Comparison of ENCODE assay signal across 21 cellular contexts in genomic region chr14:88490168-88490567, GRCh38.
DNase-seq lines count a peak whose midpoint lies in the region; ATAC-seq, FAIRE-seq and TF ChIP-seq lines count a peak whose summit lies in the region.
"Had no signal": no experiment of that assay in that cellular context is flagged by ENCODE, and none has a peak within 500 bp of the region (broad histone marks: within the 10 kb centered on the region; RNA-seq: fewer than 3 reads in every experiment).

No MANE protein-coding gene starts in this region.

- peaks cover 1% of the 10 kb centered on the region for H3K27me3 Mint-ChIP-seq in endothelial cell (ENCODE audit: unreplicated experiment)
- H3K27me3 Mint-ChIP-seq in WTC11 (ENCODE audit: low read depth) = no peaks in the 10 kb centered on the region
- H3K27me3 Mint-ChIP-seq: B cell had no signal

- intact Hi-C loops in HepG2 (cut with micrococcal nuclease; ENCODE audit: unreplicated experiment) = loop anchor here (5.0 kb wide), 1 partner anchor 543 kb away; no protein-coding TSS in a partner anchor
- intact Hi-C loops in right lobe of liver (cut with DNase I) = loop anchor here in 1 of 2 donors (10.0 kb wide), 1 partner anchor 65 kb away; the partner anchor contains the start of gene PTPN21
- intact Hi-C loops in thyroid gland (cut with DNase I) = loop anchor here (5.0 kb wide), 1 partner anchor 72 kb away; the partner anchor contains the start of gene ZC3H14
- intact Hi-C loops in left cardiac atrium (cut with DNase I) = loop anchor here in 1 of 2 donors (10.0 kb wide), 1 partner anchor 65 kb away; the partner anchor contains the start of gene PTPN21

- H3K9me3 Mint-ChIP-seq in endothelial cell (ENCODE audit: unreplicated experiment) (no peaks in the 10 kb centered on the region), WTC11 (no peaks in the 10 kb centered on the region)
- H3K9me3 Mint-ChIP-seq: CD8-positive, alpha-beta T cell had no signal

- no peak overlapping the region for H3K4me3 Mint-ChIP-seq in endothelial cell (ENCODE audit: unreplicated experiment)
- H3K4me3 Mint-ChIP-seq in WTC11 = no peak overlapping the region
- H3K4me3 Mint-ChIP-seq: B cell; CD4-positive, CD25-positive, alpha-beta regulatory T cell; CD8-positive, alpha-beta T cell had no signal

- no peaks in the 10 kb centered on the region for H4K20me1 ChIP-seq in HepG2 (ENCODE audit: insufficient read depth, low read length)
- H4K20me1 ChIP-seq: BLaER1 had no signal

- H3K4me1 ChIP-seq in HepG2 (ENCODE audit: insufficient read depth, low read length) = no peaks in the 10 kb centered on the region
- no peaks in the 10 kb centered on the region for H3K4me1 ChIP-seq in right lobe of liver
- peaks cover 14 to 24% of the 10 kb centered on the region in 2 donors for H3K4me1 ChIP-seq in thyroid gland
- H3K4me1 ChIP-seq: HAP-1 had no signal

- DNase-seq in HepG2 (ENCODE audit: low spot score) (no peak), right lobe of liver (no peak), endothelial cell (ENCODE audit: low spot score) (no peak), thyroid gland (no peak), left cardiac atrium (no peak), WTC11 (ENCODE audit: low spot score) (no peak)
- DNase-seq: CD4-positive, CD25-positive, alpha-beta regulatory T cell; CD8-positive, alpha-beta T cell; DMS153; DND-41; GM23248 had no signal

- TF ChIP-seq POLR2A in HepG2 (IDR thresholded peaks at IDR 0.05; ENCODE audit: insufficient read depth in 1 of 2, low read depth in 2 of 2, low read length in 2 of 2) (no peak), right lobe of liver (IDR thresholded peaks at IDR 0.05) (no peak), thyroid gland (IDR thresholded peaks at IDR 0.05) (no peak)

- H3K36me3 Mint-ChIP-seq in endothelial cell (ENCODE audit: low read depth, unreplicated experiment) (peaks cover 15% of the 10 kb centered on the region), WTC11 (no peaks in the 10 kb centered on the region; the same call in 1 of the 2 replicates)
- H3K36me3 Mint-ChIP-seq: CD4-positive, CD25-positive, alpha-beta regulatory T cell; CD8-positive, alpha-beta T cell had no signal

- CTCF ChIA-PET in HepG2 (lab: Yijun Ruan, JAX; ENCODE audit: low intra/inter-chr PET ratio, low total read pairs) (no interaction called here), WTC11 (lab: Charles Lee) (no interaction called here)

- FAIRE-seq in HepG2 (lab: Jason Lieb, UNC) = no peak
- FAIRE-seq: A204.1, G401.6, GM12892, GM19239 had no signal

- H3K79me2 ChIP-seq in HepG2 (ENCODE audit: insufficient read depth, low read length) = no peaks in the 10 kb centered on the region

- H3K9me3 ChIP-seq in HepG2 (ENCODE audit: low read length) (no peaks in the 10 kb centered on the region), right lobe of liver (no peaks in the 10 kb centered on the region), thyroid gland (no peaks in the 10 kb centered on the region)
- H3K9me3 ChIP-seq: BLaER1, Caco-2, HAP-1 had no signal

- TF ChIP-seq EP300 in HepG2 (IDR thresholded peaks at IDR 0.05; ENCODE audit: low read depth in 2 of 2, low read length in 2 of 2) (no peak), HepG2 (CRISPR knock-in tag; IDR thresholded peaks at IDR 0.05; ENCODE audit: borderline replicate concordance) (no peak)

- no peaks in the 10 kb centered on the region; a peak in 1 of 5 replicates for H3K36me3 ChIP-seq in HepG2 (replicated peaks in 1 of 2; ENCODE audit: control insufficient read depth in 1 of 2, insufficient read depth in 2 of 2, low read length in 2 of 2)
- H3K36me3 ChIP-seq in right lobe of liver = no peaks in the 10 kb centered on the region
- peaks cover 1 to 8% of the 10 kb centered on the region in 2 donors for H3K36me3 ChIP-seq in thyroid gland
- H3K36me3 ChIP-seq: BLaER1, HAP-1 had no signal

- ATAC-seq in HepG2 = peak; percentile 59; the same call in 2 of the 3 replicates
- ATAC-seq in right lobe of liver = no peak
- ATAC-seq in left cardiac atrium = no peak
- ATAC-seq in WTC11 = no peak; the same call in 1 of the 2 replicates
- ATAC-seq: CD8-positive, alpha-beta T cell had no signal

- 87% methylated on average over 6 of the region's 6 CpGs for WGBS in HepG2 (ENCODE audit: low lambda C conversion rate)
- no CpG with 5 or more reads among the region's 6 CpGs for WGBS in right lobe of liver (ENCODE audit: insufficient coverage, low coverage, low lambda C conversion rate, missing lambda C conversion rate)
- WGBS in thyroid gland, 2 donors = 98 to 100% methylated on average over 5 to 6 of the region's 6 CpGs

- H3K27ac ChIP-seq in HepG2 (ENCODE audit: extremely low read length, insufficient read depth, low read length) (no peak overlapping the region), right lobe of liver (no peak overlapping the region), thyroid gland (peak overlapping the region in 2 of 3 donors; percentile 77 to 79)
- H3K27ac ChIP-seq: 22Rv1, BLaER1, C4-2B, GM23248 had no signal

- no peak for TF ChIP-seq CTCF in HepG2 (CRISPR knock-in tag; IDR thresholded peaks at IDR 0.05)
- no peak for TF ChIP-seq CTCF in right lobe of liver (IDR thresholded peaks at IDR 0.05)
- peak; percentile 24 for TF ChIP-seq CTCF in endothelial cell (IDR thresholded peaks at IDR 0.05; ENCODE audit: unreplicated experiment)
- no peak for TF ChIP-seq CTCF in thyroid gland (IDR thresholded peaks at IDR 0.05)
- no peak for TF ChIP-seq CTCF in WTC11 (IDR thresholded peaks at IDR 0.05)

- H3K4me3 ChIP-seq in HepG2 (replicated peaks in 1 of 3; ENCODE audit: insufficient read depth in 1 of 3, low read depth in 2 of 3, low read length in 3 of 3) (no peak overlapping the region), right lobe of liver (no peak overlapping the region), thyroid gland (replicated peaks in 1 of 3) (no peak overlapping the region)
- H3K4me3 ChIP-seq: BLaER1, GM23248, HAP-1 had no signal

- no peak overlapping the region for H3K4me2 ChIP-seq in HepG2 (ENCODE audit: low read depth, low read length)
- H3K4me2 ChIP-seq: BLaER1 had no signal

- H3K27me3 ChIP-seq in HepG2 (ENCODE audit: control insufficient read depth in 1 of 2, insufficient read depth in 2 of 2, low read length in 2 of 2) (no peaks in the 10 kb centered on the region), right lobe of liver (no peaks in the 10 kb centered on the region), thyroid gland (no peaks in the 10 kb centered on the region)
- H3K27me3 ChIP-seq: BLaER1 had no signal

- in situ Hi-C loops in HepG2 (cut with HindIII; ENCODE audit: extremely low pct_ligation_motif_present, low pct_unique_long_range_greater_than_20kb) = loop anchor here (5.0 to 25.0 kb wide), 2 partner anchors 72 to 522 kb away; partner anchors contain the start of gene ZC3H14

- H3K9ac ChIP-seq in HepG2 (ENCODE audit: insufficient read depth, low read depth, low read length) = no peak overlapping the region
- H3K9ac ChIP-seq: BLaER1, GM23248 had no signal

- H3K4me1 Mint-ChIP-seq in endothelial cell (ENCODE audit: unreplicated experiment) (peaks cover 7% of the 10 kb centered on the region), WTC11 (peaks cover 12% of the 10 kb centered on the region)

- no peak overlapping the region for H2AFZ ChIP-seq in HepG2 (ENCODE audit: low read length)
- H2AFZ ChIP-seq: GM23248 had no signal

- H3K27ac Mint-ChIP-seq in endothelial cell (ENCODE audit: unreplicated experiment) (no peak overlapping the region), WTC11 (no peak overlapping the region)
- H3K27ac Mint-ChIP-seq: B cell; CD4-positive, CD25-positive, alpha-beta regulatory T cell; CD8-positive, alpha-beta T cell had no signal

- POLR2A ChIA-PET in HepG2 (lab: Yijun Ruan, JAX) = no interaction called here
- POLR2A ChIA-PET in WTC11 (lab: Charles Lee) = no interaction called here

- BruUV-seq in HepG2 (replicated peaks; lab: Mats Ljungman, UMichigan) = no TSS peak

- no peak for TF ChIP-seq RAD21 in HepG2 (CRISPR knock-in tag; IDR thresholded peaks at IDR 0.05)

TF ChIP-seq in HepG2, 621 proteins besides CTCF, POLR2A, EP300 and RAD21 (continues in another document):
- TF ChIP-seq GLI4 (CRISPR knock-in tag; IDR thresholded peaks at IDR 0.05; ENCODE audit: borderline replicate concordance) = no peak
- no peak for TF ChIP-seq NCOA1 (CRISPR knock-in tag; IDR thresholded peaks at IDR 0.05)
- no peak for TF ChIP-seq SRSF1 (optimal IDR thresholded peaks at IDR 0.05; ENCODE audit: low read depth, low read length)

TF ChIP-seq in WTC11, 78 proteins besides CTCF, POLR2A, EP300 and RAD21 (continues in another document):
- TF ChIP-seq STAT6 (CRISPR knock-in tag; conservative IDR thresholded peaks at IDR 0.05; ENCODE audit: low read depth) = no peak

Comparison
In these comparisons a context has a peak if more than half of its experiments do, and no peak if none do; other contexts are left out.
1. H3K27ac ChIP-seq: peak in thyroid gland (2 of 3); none in HepG2 (single experiment) and right lobe of liver (0 of 3).